Comparison of ENCODE assay signal across 9 cellular contexts in genomic region chr1:205042911-205043806, GRCh38. TPM values are rescaled to one million over a fixed set of nuclear protein-coding genes. Genes with fewer than 3 reads are reported as not detected.
DNase-seq lines count a peak whose midpoint lies in the region; ATAC-seq, FAIRE-seq and TF ChIP-seq lines count a peak whose summit lies in the region.
"Had no signal": no experiment of that assay in that cellular context is flagged by ENCODE, and none has a peak within 500 bp of the region (broad histone marks: within the 10 kb centered on the region; RNA-seq: fewer than 3 reads in every experiment).

Gene CNTN2, plus strand, starts transcription at chr1:205043212. Its CDS starts 9,974 bp downstream, at chr1:205053186.

- H3K9ac ChIP-seq in HUES48 (ENCODE audit: low read depth, low read length): no peak within 1 kb of the TSS

- H3K4me1 ChIP-seq in A549 (peaks cover 5% of the 10 kb centered on the region; the same call in 1 of the 3 replicates), HUES48 (ENCODE audit: control insufficient read depth, insufficient read depth, low read length) (peaks cover 32% of the 10 kb centered on the region)

- TF ChIP-seq EP300 in A549 (IDR thresholded peaks at IDR 0.05): no peak

- peak; percentile 27 to 70; a peak in 4 of 6 replicates for ATAC-seq in A549
- no peak for ATAC-seq in HG03097 (IDR thresholded peaks at IDR 0.05; ENCODE audit: low FRiP score, unreplicated experiment)

- FAIRE-seq in A549 (lab: Jason Lieb, UNC) (no peak), RCC 7860 (lab: Jason Lieb, UNC) (no peak)
- FAIRE-seq: bronchial epithelial cell had no signal

- H3K4me3 ChIP-seq in A549 (peak within 1 kb of the TSS; percentile 10; the same call in 1 of the 3 replicates), HUES48 (ENCODE audit: low read depth, low read length) (peak within 1 kb of the TSS; percentile 50)

- H3K27ac ChIP-seq in A549 (no peak within 1 kb of the TSS), HUES48 (ENCODE audit: low read depth, low read length) (no peak within 1 kb of the TSS)

- H3K4me2 ChIP-seq in A549: peak within 1 kb of the TSS; percentile 74

- no peaks in the 10 kb centered on the region for H3K9me3 ChIP-seq in A549
- no peaks in the 10 kb centered on the region for H3K9me3 ChIP-seq in HUES48 (ENCODE audit: control insufficient read depth, insufficient read depth, low read length)

- peaks cover 52% of the 10 kb centered on the region for H3K27me3 ChIP-seq in HUES48 (ENCODE audit: control insufficient read depth, insufficient read depth, low read length)

- CTCF ChIA-PET in A549 (lab: Yijun Ruan, JAX): interaction anchor here (1.2 to 2.2 kb wide), 6 partner anchors 12 to 213 kb away, joined by 3 to 20 read pairs (median 4); no protein-coding TSS in a partner anchor

- TF ChIP-seq POLR2A in A549 (IDR thresholded peaks at IDR 0.05; ENCODE audit: low read length): no peak

- no peak for TF ChIP-seq RAD21 in A549 (conservative IDR thresholded peaks at IDR 0.05 in 1 of 2, IDR thresholded peaks at IDR 0.05 in 1 of 2)

- TF ChIP-seq CTCF in A549 (IDR thresholded peaks at IDR 0.05): no peak

- POLR2A ChIA-PET in A549 (lab: Yijun Ruan, JAX): no interaction called here

- DNase-seq in A549 (ENCODE audit: low read depth in 1 of 2, low spot score in 1 of 2) (no peak), amygdala (lab: John Stamatoyannopoulos, UW) (peak in 54 of 56 donors; percentile 39 to 93 (median 81)), iPS-NIHi11 (ENCODE audit: low spot score) (peak; percentile 79), DMS114 treated with DMSO at 0.1 percent for 48 hours (lab: John Stamatoyannopoulos, UW; ENCODE audit: unreplicated experiment) (no peak), NCI-H2171 treated with DMSO at 0.1 percent for 48 hours (lab: John Stamatoyannopoulos, UW) (no peak), RCC 7860 (ENCODE audit: low spot score) (no peak)

- WGBS in A549 (ENCODE audit: missing lambda C conversion rate): 18% methylated on average over 45 of the region's 53 CpGs

- H3K36me3 ChIP-seq in HUES48 (ENCODE audit: control insufficient read depth, insufficient read depth, low read length): no peaks in the 10 kb centered on the region

TF ChIP-seq in A549, 52 proteins besides CTCF, POLR2A, EP300 and RAD21:
- no peak for TF ChIP-seq ZNF302 (CRISPR knock-in tag; IDR thresholded peaks at IDR 0.05)
- no peak for TF ChIP-seq MAFK (IDR thresholded peaks at IDR 0.05; ENCODE audit: partially characterized antibody)
- TF ChIP-seq CBX8 (IDR thresholded peaks at IDR 0.05): no peak
- TF ChIP-seq HEYL (CRISPR knock-in tag; IDR thresholded peaks at IDR 0.05): no peak
- TF ChIP-seq HDAC2 (IDR thresholded peaks at IDR 0.05): no peak
- no peak for TF ChIP-seq MYC (IDR thresholded peaks at IDR 0.05; ENCODE audit: borderline replicate concordance, low read length)
- no peak for TF ChIP-seq CHD4 (IDR thresholded peaks at IDR 0.05; ENCODE audit: borderline replicate concordance)
- TF ChIP-seq TP53 (CRISPR knock-in tag; IDR thresholded peaks at IDR 0.05): no peak
- TF ChIP-seq MAX (IDR thresholded peaks at IDR 0.05): no peak
TF ChIP-seq in A549: peak in this region for 0.

RNA-seq across cellular contexts. Expression of gene CNTN2, which starts in this region (rescaled TPM):
- polyA plus RNA-seq in A549 (2011; rRNA removed) (not detected in 2 replicates), A549 (2017; fragmentation: RNase III; extraction: RNeasy Plus Mini Kit Qiagen cat#74134 plus additional on column Dnase treatment) (not detected in 3 replicates)
- 0.03 TPM in 1 of 2 replicates, not detected in the other for polyA plus RNA-seq in A549 (2012; cell fraction: cytosol; rRNA removed)
- 0.02 TPM in 1 of 2 replicates, not detected in the other for polyA plus RNA-seq in A549 (2012; cell fraction: nucleus; rRNA removed)
- not detected in 2 replicates for polyA minus RNA-seq in A549 (2011; rRNA and poly(A)+ RNA removed)

Comparison
In these comparisons a context has a peak if more than half of its experiments do, and no peak if none do; other contexts are left out.
1. Peak in ATAC-seq, H3K4me3 ChIP-seq and H3K4me2 ChIP-seq in A549; RNA of the gene not detected or under 1 TPM.
2. DNase-seq: peak in amygdala (54 of 56) and iPS-NIHi11 (single experiment); none in A549 (0 of 2), DMS114 treated with DMSO at 0.1 percent for 48 hours (single experiment), NCI-H2171 treated with DMSO at 0.1 percent for 48 hours (single experiment) and RCC 7860 (single experiment).